Comparison of ENCODE assay signal across 1 cellular context in genomic region chr7:112453505-112454171, GRCh38.
A peak's percentile ranks its signal among the peaks of the same experiment; 100 is the strongest.
TF ChIP-seq lines count a peak whose summit lies in the region.

No MANE protein-coding gene starts in this region.

TF ChIP-seq in HEK293, 187 proteins besides CTCF, POLR2A, EP300 and RAD21 (continued from another document and continues in another):
- TF ChIP-seq ZNF473 (tag by site-specific recombination; IDR thresholded peaks at IDR 0.05) (no peak), ZNF549 (tag by site-specific recombination; IDR thresholded peaks at IDR 0.05) (no peak), ZNF513 (tag by site-specific recombination; IDR thresholded peaks at IDR 0.05) (peak; percentile 43), FEZF1 (tag by site-specific recombination; IDR thresholded peaks at IDR 0.05) (no peak; the same call in 1 of the 2 replicates), SP2 (tag by site-specific recombination; IDR thresholded peaks at IDR 0.05) (no peak), ZNF654 (tag by site-specific recombination; IDR thresholded peaks at IDR 0.05; ENCODE audit: low read depth) (no peak), ZNF747 (tag by site-specific recombination; IDR thresholded peaks at IDR 0.05) (no peak), IKZF3 (tag by site-specific recombination; IDR thresholded peaks at IDR 0.05) (peak; percentile 68), ZNF366 (tag by site-specific recombination; conservative IDR thresholded peaks at IDR 0.05) (peak; percentile 68), ZNF629 (tag by site-specific recombination; IDR thresholded peaks at IDR 0.05) (peak; percentile 81), PRDM6 (tag by site-specific recombination; IDR thresholded peaks at IDR 0.05) (peak; percentile 74), ZNF692 (tag by site-specific recombination; IDR thresholded peaks at IDR 0.05) (no peak), ZNF138 (tag by site-specific recombination; IDR thresholded peaks at IDR 0.05; ENCODE audit: borderline replicate concordance) (no peak), ELK4 (IDR thresholded peaks at IDR 0.05; ENCODE audit: borderline replicate concordance, low read depth, low read length) (no peak), ZNF664 (tag by site-specific recombination; IDR thresholded peaks at IDR 0.05) (no peak), ZNF610 (tag by site-specific recombination; IDR thresholded peaks at IDR 0.05; ENCODE audit: borderline replicate concordance) (no peak), EGR2 (tag by site-specific recombination; IDR thresholded peaks at IDR 0.05; ENCODE audit: low read depth) (no peak), ZNF292 (tag by site-specific recombination; IDR thresholded peaks at IDR 0.05; ENCODE audit: borderline replicate concordance, low read depth) (no peak), ZNF114 (tag by site-specific recombination; IDR thresholded peaks at IDR 0.05) (no peak), ZNF121 (tag by site-specific recombination; IDR thresholded peaks at IDR 0.05) (no peak), ZNF280D (tag by site-specific recombination; IDR thresholded peaks at IDR 0.05) (no peak), ZBTB44 (tag by site-specific recombination; IDR thresholded peaks at IDR 0.05) (no peak), ZNF433 (tag by site-specific recombination; IDR thresholded peaks at IDR 0.05; ENCODE audit: low read depth) (no peak), YY2 (tag by site-specific recombination; IDR thresholded peaks at IDR 0.05) (no peak), ZNF335 (tag by site-specific recombination; conservative IDR thresholded peaks at IDR 0.05) (peak; percentile 12; the same call in 1 of the 2 replicates), ZNF362 (tag by site-specific recombination; IDR thresholded peaks at IDR 0.05) (0 out of 2 replicates have a peak, but pooled peaks have one; percentile 16), ZNF514 (tag by site-specific recombination; IDR thresholded peaks at IDR 0.05) (no peak), ZXDB (tag by site-specific recombination; IDR thresholded peaks at IDR 0.05) (no peak; the same call in 1 of the 2 replicates), ZNF24 (tag by site-specific recombination; IDR thresholded peaks at IDR 0.05) (no peak), ZNF621 (tag by site-specific recombination; IDR thresholded peaks at IDR 0.05) (no peak)
- TF ChIP-seq, protein P1, sequence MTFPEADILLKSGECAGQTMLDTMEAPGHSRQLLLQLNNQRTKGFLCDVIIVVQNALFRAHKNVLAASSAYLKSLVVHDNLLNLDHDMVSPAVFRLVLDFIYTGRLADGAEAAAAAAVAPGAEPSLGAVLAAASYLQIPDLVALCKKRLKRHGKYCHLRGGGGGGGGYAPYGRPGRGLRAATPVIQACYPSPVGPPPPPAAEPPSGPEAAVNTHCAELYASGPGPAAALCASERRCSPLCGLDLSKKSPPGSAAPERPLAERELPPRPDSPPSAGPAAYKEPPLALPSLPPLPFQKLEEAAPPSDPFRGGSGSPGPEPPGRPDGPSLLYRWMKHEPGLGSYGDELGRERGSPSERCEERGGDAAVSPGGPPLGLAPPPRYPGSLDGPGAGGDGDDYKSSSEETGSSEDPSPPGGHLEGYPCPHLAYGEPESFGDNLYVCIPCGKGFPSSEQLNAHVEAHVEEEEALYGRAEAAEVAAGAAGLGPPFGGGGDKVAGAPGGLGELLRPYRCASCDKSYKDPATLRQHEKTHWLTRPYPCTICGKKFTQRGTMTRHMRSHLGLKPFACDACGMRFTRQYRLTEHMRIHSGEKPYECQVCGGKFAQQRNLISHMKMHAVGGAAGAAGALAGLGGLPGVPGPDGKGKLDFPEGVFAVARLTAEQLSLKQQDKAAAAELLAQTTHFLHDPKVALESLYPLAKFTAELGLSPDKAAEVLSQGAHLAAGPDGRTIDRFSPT (tag by site-specific recombination; IDR thresholded peaks at IDR 0.05) = no peak
- TF ChIP-seq, protein P2, sequence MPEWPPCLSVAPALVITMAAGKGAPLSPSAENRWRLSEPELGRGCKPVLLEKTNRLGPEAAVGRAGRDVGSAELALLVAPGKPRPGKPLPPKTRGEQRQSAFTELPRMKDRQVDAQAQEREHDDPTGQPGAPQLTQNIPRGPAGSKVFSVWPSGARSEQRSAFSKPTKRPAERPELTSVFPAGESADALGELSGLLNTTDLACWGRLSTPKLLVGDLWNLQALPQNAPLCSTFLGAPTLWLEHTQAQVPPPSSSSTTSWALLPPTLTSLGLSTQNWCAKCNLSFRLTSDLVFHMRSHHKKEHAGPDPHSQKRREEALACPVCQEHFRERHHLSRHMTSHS (tag by site-specific recombination; IDR thresholded peaks at IDR 0.05) = no peak
- TF ChIP-seq, protein P3, sequence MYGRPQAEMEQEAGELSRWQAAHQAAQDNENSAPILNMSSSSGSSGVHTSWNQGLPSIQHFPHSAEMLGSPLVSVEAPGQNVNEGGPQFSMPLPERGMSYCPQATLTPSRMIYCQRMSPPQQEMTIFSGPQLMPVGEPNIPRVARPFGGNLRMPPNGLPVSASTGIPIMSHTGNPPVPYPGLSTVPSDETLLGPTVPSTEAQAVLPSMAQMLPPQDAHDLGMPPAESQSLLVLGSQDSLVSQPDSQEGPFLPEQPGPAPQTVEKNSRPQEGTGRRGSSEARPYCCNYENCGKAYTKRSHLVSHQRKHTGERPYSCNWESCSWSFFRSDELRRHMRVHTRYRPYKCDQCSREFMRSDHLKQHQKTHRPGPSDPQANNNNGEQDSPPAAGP (tag by site-specific recombination; IDR thresholded peaks at IDR 0.05) = no peak
- TF ChIP-seq, protein P4, sequence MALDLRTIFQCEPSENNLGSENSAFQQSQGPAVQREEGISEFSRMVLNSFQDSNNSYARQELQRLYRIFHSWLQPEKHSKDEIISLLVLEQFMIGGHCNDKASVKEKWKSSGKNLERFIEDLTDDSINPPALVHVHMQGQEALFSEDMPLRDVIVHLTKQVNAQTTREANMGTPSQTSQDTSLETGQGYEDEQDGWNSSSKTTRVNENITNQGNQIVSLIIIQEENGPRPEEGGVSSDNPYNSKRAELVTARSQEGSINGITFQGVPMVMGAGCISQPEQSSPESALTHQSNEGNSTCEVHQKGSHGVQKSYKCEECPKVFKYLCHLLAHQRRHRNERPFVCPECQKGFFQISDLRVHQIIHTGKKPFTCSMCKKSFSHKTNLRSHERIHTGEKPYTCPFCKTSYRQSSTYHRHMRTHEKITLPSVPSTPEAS (tag by site-specific recombination; IDR thresholded peaks at IDR 0.05) = no peak
- TF ChIP-seq, protein P5, sequence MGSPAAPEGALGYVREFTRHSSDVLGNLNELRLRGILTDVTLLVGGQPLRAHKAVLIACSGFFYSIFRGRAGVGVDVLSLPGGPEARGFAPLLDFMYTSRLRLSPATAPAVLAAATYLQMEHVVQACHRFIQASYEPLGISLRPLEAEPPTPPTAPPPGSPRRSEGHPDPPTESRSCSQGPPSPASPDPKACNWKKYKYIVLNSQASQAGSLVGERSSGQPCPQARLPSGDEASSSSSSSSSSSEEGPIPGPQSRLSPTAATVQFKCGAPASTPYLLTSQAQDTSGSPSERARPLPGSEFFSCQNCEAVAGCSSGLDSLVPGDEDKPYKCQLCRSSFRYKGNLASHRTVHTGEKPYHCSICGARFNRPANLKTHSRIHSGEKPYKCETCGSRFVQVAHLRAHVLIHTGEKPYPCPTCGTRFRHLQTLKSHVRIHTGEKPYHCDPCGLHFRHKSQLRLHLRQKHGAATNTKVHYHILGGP (tag by site-specific recombination; IDR thresholded peaks at IDR 0.05) = peak; percentile 70
- TF ChIP-seq, protein P6, sequence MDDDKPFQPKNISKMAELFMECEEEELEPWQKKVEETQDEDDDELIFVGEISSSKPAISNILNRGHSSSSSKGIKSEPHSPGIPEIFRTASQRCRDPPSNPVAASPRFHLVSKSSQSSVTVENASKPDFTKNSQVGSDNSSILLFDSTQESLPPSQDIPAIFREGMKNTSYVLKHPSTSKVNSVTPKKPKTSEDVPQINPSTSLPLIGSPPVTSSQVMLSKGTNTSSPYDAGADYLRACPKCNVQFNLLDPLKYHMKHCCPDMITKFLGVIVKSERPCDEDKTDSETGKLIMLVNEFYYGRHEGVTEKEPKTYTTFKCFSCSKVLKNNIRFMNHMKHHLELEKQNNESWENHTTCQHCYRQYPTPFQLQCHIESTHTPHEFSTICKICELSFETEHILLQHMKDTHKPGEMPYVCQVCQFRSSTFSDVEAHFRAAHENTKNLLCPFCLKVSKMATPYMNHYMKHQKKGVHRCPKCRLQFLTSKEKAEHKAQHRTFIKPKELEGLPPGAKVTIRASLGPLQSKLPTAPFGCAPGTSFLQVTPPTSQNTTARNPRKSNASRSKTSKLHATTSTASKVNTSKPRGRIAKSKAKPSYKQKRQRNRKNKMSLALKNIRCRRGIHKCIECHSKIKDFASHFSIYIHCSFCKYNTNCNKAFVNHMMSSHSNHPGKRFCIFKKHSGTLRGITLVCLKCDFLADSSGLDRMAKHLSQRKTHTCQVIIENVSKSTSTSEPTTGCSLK (tag by site-specific recombination; IDR thresholded peaks at IDR 0.05) = no peak
